In the genomic region with DNA sequence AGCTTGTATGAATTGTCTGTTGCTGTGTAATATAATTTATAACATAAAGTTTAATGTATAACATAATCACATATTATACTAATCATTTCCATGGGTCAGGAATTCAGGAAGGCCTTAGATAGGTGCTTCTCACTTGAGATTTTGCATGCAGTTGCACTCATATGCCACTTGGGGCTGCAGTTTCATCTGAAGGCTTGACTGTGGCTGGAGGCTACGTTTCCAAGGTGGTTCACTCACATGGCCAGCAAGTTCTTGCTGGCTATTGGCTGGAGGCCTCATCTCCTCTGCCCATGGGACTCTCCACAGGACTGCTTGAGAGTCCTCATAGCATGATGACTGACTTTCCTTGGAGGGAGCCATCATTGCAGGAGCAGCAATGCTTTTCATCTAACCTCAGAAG, we compare ENCODE assay signal across 17 cellular contexts. TPM values are rescaled to one million over a fixed set of nuclear protein-coding genes. Genes with fewer than 3 reads are reported as not detected.
DNase-seq lines count a peak whose midpoint lies in the region; ATAC-seq and TF ChIP-seq lines count a peak whose summit lies in the region.
"Had no signal": no experiment of that assay in that cellular context is flagged by ENCODE, and none has a peak within 500 bp of the region (broad histone marks: within the 10 kb centered on the region; RNA-seq: fewer than 3 reads in every experiment).

No MANE protein-coding gene starts in this region.

- peaks cover 36% of the 10 kb centered on the region for H3K9me3 Mint-ChIP-seq in GM23338
- H3K9me3 Mint-ChIP-seq in activated CD4-positive, alpha-beta memory T cell treated with anti-CD3 and anti-CD28 coated beads for 36 hours: peaks cover 32% of the 10 kb centered on the region

- in situ Hi-C loops in SK-MEL-5 (cut with HindIII; ENCODE audit: low pct_unique_long_range_greater_than_20kb, low sequenced_read_pairs): no loop called here

- H3F3A ChIP-seq in GM23338 (replicated peaks; ENCODE audit: low read depth): no peaks in the 10 kb centered on the region

- TF ChIP-seq CTCF in GM23338 (conservative IDR thresholded peaks at IDR 0.05; ENCODE audit: low read depth in 2 of 2) (peak in 1 of 2 experiments; percentile 21; a peak in 2 of 4 replicates), foreskin keratinocyte (conservative IDR thresholded peaks at IDR 0.05) (peak; percentile 21)

- H3K4me1 ChIP-seq in GM23338 (ENCODE audit: insufficient read depth): peaks cover 9% of the 10 kb centered on the region
- H3K4me1 ChIP-seq in foreskin keratinocyte: no peaks in the 10 kb centered on the region
- H3K4me1 ChIP-seq: gastrocnemius medialis, sigmoid colon had no signal

- no peak overlapping the region for H3K4me3 Mint-ChIP-seq in GM23338
- no peak overlapping the region for H3K4me3 Mint-ChIP-seq in activated CD4-positive, alpha-beta memory T cell treated with anti-CD3 and anti-CD28 coated beads for 36 hours
- H3K4me3 Mint-ChIP-seq: activated T-helper 17 cell treated with anti-CD3 and anti-CD28 coated beads, Interleukin-2, amount 50 U/mL, for 72 hours; stimulated activated naive CD8-positive, alpha-beta T cell treated with anti-CD3 and anti-CD28 coated beads, Interleukin-15, Interleukin-2, amounts not matched to agents 100 ng/mL and 50 ng/mL, for 24 hours had no signal

- H3K27me3 ChIP-seq in GM23338 (ENCODE audit: insufficient read depth) (no peaks in the 10 kb centered on the region), foreskin keratinocyte (no peaks in the 10 kb centered on the region)
- H3K27me3 ChIP-seq: gastrocnemius medialis, MG63, sigmoid colon had no signal

- 0 out of 2 replicates have a peak, but pooled peaks cover 6% of the 10 kb centered on the region for H3K36me3 ChIP-seq in GM23338 (ENCODE audit: insufficient read depth)
- H3K36me3 ChIP-seq: gastrocnemius medialis, MG63, sigmoid colon had no signal

- CTCF ChIA-PET in activated CD4-positive, alpha-beta memory T cell treated with anti-CD3 and anti-CD28 coated beads for 36 hours (lab: Charles Lee): interaction anchor here (0.6 to 0.8 kb wide), 3 partner anchors 12 to 94 kb away, joined by 3 to 4 read pairs (median 4); no protein-coding TSS in a partner anchor

- no peak overlapping the region for H3K27ac ChIP-seq in GM23338 (ENCODE audit: low read depth)
- H3K27ac ChIP-seq in foreskin keratinocyte: no peak overlapping the region
- H3K27ac ChIP-seq: gastrocnemius medialis, sigmoid colon had no signal

- H3K36me3 Mint-ChIP-seq in GM23338 (ENCODE audit: low read depth): peaks cover 50% of the 10 kb centered on the region
- H3K36me3 Mint-ChIP-seq in activated CD4-positive, alpha-beta memory T cell treated with anti-CD3 and anti-CD28 coated beads for 36 hours: peaks cover 41% of the 10 kb centered on the region

- no peaks in the 10 kb centered on the region for H4K20me1 ChIP-seq in GM23338 (replicated peaks; ENCODE audit: insufficient read depth)

- peak; percentile 64 for DNase-seq in DMS53 (lab: John Stamatoyannopoulos, UW)
- no peak for DNase-seq in DMS53 treated with DMSO at 0.1 percent for 48 hours (lab: John Stamatoyannopoulos, UW; ENCODE audit: unreplicated experiment)
- DNase-seq in GM23338 (ENCODE audit: low spot score): peak; percentile 44
- peak; percentile 24 for DNase-seq in SK-MEL-5 (ENCODE audit: low read depth, low spot score)
- DNase-seq in foreskin keratinocyte: no peak
- no peak for DNase-seq in activated CD4-positive, alpha-beta memory T cell treated with anti-CD3 and anti-CD28 coated beads for 36 hours
- no peak for DNase-seq in NCI-H524 (lab: John Stamatoyannopoulos, UW)
- DNase-seq: aorta, gastrocnemius medialis, HCEC 1CT, mammary epithelial cell, MG63, RPMI8226, sigmoid colon had no signal

- no peak overlapping the region for H3K27ac Mint-ChIP-seq in GM23338
- no peak overlapping the region for H3K27ac Mint-ChIP-seq in activated CD4-positive, alpha-beta memory T cell treated with anti-CD3 and anti-CD28 coated beads for 36 hours
- H3K27ac Mint-ChIP-seq: activated T-helper 17 cell treated with anti-CD3 and anti-CD28 coated beads, Interleukin-2, amount 50 U/mL, for 72 hours; stimulated activated naive CD8-positive, alpha-beta T cell treated with anti-CD3 and anti-CD28 coated beads, Interleukin-15, Interleukin-2, amounts not matched to agents 100 ng/mL and 50 ng/mL, for 24 hours had no signal

- no peak overlapping the region for H2AFZ ChIP-seq in GM23338

- peaks cover 3% of the 10 kb centered on the region for H3K27me3 Mint-ChIP-seq in GM23338 (ENCODE audit: insufficient read depth, low read depth, poor library complexity)
- no peaks in the 10 kb centered on the region for H3K27me3 Mint-ChIP-seq in activated CD4-positive, alpha-beta memory T cell treated with anti-CD3 and anti-CD28 coated beads for 36 hours
- H3K27me3 Mint-ChIP-seq: activated T-helper 17 cell treated with anti-CD3 and anti-CD28 coated beads, Interleukin-2, amount 50 U/mL, for 72 hours; stimulated activated naive CD8-positive, alpha-beta T cell treated with anti-CD3 and anti-CD28 coated beads, Interleukin-15, Interleukin-2, amounts not matched to agents 100 ng/mL and 50 ng/mL, for 24 hours had no signal

- H3K4me2 ChIP-seq in GM23338: no peak overlapping the region

- intact Hi-C loops in activated CD4-positive, alpha-beta memory T cell treated with anti-CD3 and anti-CD28 coated beads for 36 hours (cut with micrococcal nuclease): no loop called here

- ATAC-seq in GM23338 (no peak), foreskin keratinocyte (no peak), GM21367 (IDR thresholded peaks at IDR 0.05; ENCODE audit: unreplicated experiment) (no peak)
- ATAC-seq: activated T-helper 17 cell treated with anti-CD3 and anti-CD28 coated beads, Interleukin-2, amount 50 U/mL, for 72 hours; gastrocnemius medialis had no signal

- H3K4me3 ChIP-seq in GM23338: no peak overlapping the region
- H3K4me3 ChIP-seq: gastrocnemius medialis, MG63, sigmoid colon had no signal

- no peaks in the 10 kb centered on the region for H3K79me2 ChIP-seq in GM23338 (replicated peaks; ENCODE audit: insufficient read depth)

- POLR2A ChIA-PET in activated CD4-positive, alpha-beta memory T cell treated with anti-CD3 and anti-CD28 coated beads for 36 hours (lab: Charles Lee): no interaction called here

- peaks cover 8% of the 10 kb centered on the region; the same call in 2 of the 3 replicates for H3K4me1 Mint-ChIP-seq in GM23338
- no peaks in the 10 kb centered on the region for H3K4me1 Mint-ChIP-seq in activated CD4-positive, alpha-beta memory T cell treated with anti-CD3 and anti-CD28 coated beads for 36 hours (ENCODE audit: low read depth)
- H3K4me1 Mint-ChIP-seq: activated T-helper 17 cell treated with anti-CD3 and anti-CD28 coated beads, Interleukin-2, amount 50 U/mL, for 72 hours had no signal

- H3K9me2 ChIP-seq in GM23338 (ENCODE audit: insufficient read depth): no peaks in the 10 kb centered on the region

TF ChIP-seq in GM23338, 12 proteins besides CTCF, POLR2A, EP300 and RAD21 (continues in another document):
- TF ChIP-seq STAT1 (IDR thresholded peaks at IDR 0.05; ENCODE audit: unreplicated experiment) (no peak), POLR2AphosphoS5 (IDR thresholded peaks at IDR 0.05; ENCODE audit: low read depth) (no peak), CREB1 (CRISPR knock-in tag; IDR thresholded peaks at IDR 0.05; ENCODE audit: low read depth) (no peak), NANOG (IDR thresholded peaks at IDR 0.05; ENCODE audit: borderline replicate concordance) (no peak), EZH2phosphoT487 (IDR thresholded peaks at IDR 0.05; ENCODE audit: unreplicated experiment) (no peak), EZH2 (IDR thresholded peaks at IDR 0.05; ENCODE audit: low read depth, unreplicated experiment) (no peak)
- TF ChIP-seq, protein P1, sequence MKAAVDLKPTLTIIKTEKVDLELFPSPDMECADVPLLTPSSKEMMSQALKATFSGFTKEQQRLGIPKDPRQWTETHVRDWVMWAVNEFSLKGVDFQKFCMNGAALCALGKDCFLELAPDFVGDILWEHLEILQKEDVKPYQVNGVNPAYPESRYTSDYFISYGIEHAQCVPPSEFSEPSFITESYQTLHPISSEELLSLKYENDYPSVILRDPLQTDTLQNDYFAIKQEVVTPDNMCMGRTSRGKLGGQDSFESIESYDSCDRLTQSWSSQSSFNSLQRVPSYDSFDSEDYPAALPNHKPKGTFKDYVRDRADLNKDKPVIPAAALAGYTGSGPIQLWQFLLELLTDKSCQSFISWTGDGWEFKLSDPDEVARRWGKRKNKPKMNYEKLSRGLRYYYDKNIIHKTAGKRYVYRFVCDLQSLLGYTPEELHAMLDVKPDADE (IDR thresholded peaks at IDR 0.05): no peak
- TF ChIP-seq, protein P2, sequence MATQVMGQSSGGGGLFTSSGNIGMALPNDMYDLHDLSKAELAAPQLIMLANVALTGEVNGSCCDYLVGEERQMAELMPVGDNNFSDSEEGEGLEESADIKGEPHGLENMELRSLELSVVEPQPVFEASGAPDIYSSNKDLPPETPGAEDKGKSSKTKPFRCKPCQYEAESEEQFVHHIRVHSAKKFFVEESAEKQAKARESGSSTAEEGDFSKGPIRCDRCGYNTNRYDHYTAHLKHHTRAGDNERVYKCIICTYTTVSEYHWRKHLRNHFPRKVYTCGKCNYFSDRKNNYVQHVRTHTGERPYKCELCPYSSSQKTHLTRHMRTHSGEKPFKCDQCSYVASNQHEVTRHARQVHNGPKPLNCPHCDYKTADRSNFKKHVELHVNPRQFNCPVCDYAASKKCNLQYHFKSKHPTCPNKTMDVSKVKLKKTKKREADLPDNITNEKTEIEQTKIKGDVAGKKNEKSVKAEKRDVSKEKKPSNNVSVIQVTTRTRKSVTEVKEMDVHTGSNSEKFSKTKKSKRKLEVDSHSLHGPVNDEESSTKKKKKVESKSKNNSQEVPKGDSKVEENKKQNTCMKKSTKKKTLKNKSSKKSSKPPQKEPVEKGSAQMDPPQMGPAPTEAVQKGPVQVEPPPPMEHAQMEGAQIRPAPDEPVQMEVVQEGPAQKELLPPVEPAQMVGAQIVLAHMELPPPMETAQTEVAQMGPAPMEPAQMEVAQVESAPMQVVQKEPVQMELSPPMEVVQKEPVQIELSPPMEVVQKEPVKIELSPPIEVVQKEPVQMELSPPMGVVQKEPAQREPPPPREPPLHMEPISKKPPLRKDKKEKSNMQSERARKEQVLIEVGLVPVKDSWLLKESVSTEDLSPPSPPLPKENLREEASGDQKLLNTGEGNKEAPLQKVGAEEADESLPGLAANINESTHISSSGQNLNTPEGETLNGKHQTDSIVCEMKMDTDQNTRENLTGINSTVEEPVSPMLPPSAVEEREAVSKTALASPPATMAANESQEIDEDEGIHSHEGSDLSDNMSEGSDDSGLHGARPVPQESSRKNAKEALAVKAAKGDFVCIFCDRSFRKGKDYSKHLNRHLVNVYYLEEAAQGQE (IDR thresholded peaks at IDR 0.05; ENCODE audit: unreplicated experiment): no peak

RNA-seq across cellular contexts. Expression of a gene that starts 53.4 kb away (rescaled TPM):
- total RNA-seq in GM23338 (2014; rRNA removed; shearing (Covaris generic)): 15.9 and 30.8 TPM in 2 replicates
- polyA plus RNA-seq in GM23338 (2016; fragmentation: Nextera tagmentation; extraction: Ambion mirVana) (16.6 and 18.1 TPM in 2 replicates), foreskin keratinocyte (23.4 and 23.8 TPM in 2 replicates)
- total RNA-seq in SK-MEL-5 (2014; rRNA removed; shearing (Covaris generic)): 29.2 and 30.0 TPM in 2 replicates
- 19.9 and 24.0 TPM in 2 replicates for polyA plus RNA-seq in SK-MEL-5 (2015; cell fraction: cytosol; rRNA removed)
- 25.9 and 27.3 TPM in 2 replicates for polyA plus RNA-seq in SK-MEL-5 (2015; cell fraction: nucleus; rRNA removed)
- 20.1 and 22.7 TPM in 2 replicates for total RNA-seq in foreskin keratinocyte
- total RNA-seq in activated CD4-positive, alpha-beta memory T cell treated with anti-CD3 and anti-CD28 coated beads for 36 hours: 10 to 100 TPM; 20.2 to 23.2 TPM

Comparison
In these comparisons a context has a peak if more than half of its experiments do, and no peak if none do; other contexts are left out.
1. DNase-seq: peak in DMS53 (single experiment), GM23338 (single experiment) and SK-MEL-5 (single experiment); none in DMS53 treated with DMSO at 0.1 percent for 48 hours (single experiment), foreskin keratinocyte (0 of 2), activated CD4-positive, alpha-beta memory T cell treated with anti-CD3 and anti-CD28 coated beads for 36 hours (single experiment) and NCI-H524 (0 of 2).